Comparison of ENCODE assay signal across 17 cellular contexts in genomic region chr4:73801692-73802091, GRCh38. TPM values are rescaled to one million over a fixed set of nuclear protein-coding genes. Genes with fewer than 3 reads are reported as not detected.
DNase-seq lines count a peak whose midpoint lies in the region; ATAC-seq, FAIRE-seq and TF ChIP-seq lines count a peak whose summit lies in the region.
"Had no signal": no experiment of that assay in that cellular context is flagged by ENCODE, and none has a peak within 500 bp of the region (broad histone marks: within the 10 kb centered on the region; RNA-seq: fewer than 3 reads in every experiment).

No MANE protein-coding gene starts in this region.

- ATAC-seq in K562 = no peak
- no peak for ATAC-seq in activated T-cell treated with anti-CD3 and anti-CD28 coated beads, Interleukin-2, amount 50 U/mL, for 4 hours
- ATAC-seq: A549; CD8-positive, alpha-beta T cell; GM12878; HCT116 had no signal

- no peaks in the 10 kb centered on the region for H3K36me3 ChIP-seq in K562 (ENCODE audit: control insufficient read depth, insufficient read depth, low read length)

- no peaks in the 10 kb centered on the region for H3K36me3 Mint-ChIP-seq in activated T-cell treated with anti-CD3 and anti-CD28 coated beads, Interleukin-2, amount 50 U/mL, for 4 hours (ENCODE audit: insufficient read depth)
- H3K36me3 Mint-ChIP-seq: CD14-positive monocyte; CD8-positive, alpha-beta T cell had no signal

- H3K4me1 ChIP-seq in K562 (replicated peaks in 1 of 2; ENCODE audit: control insufficient read depth in 2 of 2, insufficient read depth in 2 of 2, low read length in 2 of 2) = no peaks in the 10 kb centered on the region; a peak in 1 of 5 replicates
- H3K4me1 ChIP-seq: A549, Caco-2 had no signal

- H3K27me3 ChIP-seq in K562 (ENCODE audit: control insufficient read depth in 2 of 2, insufficient read depth in 2 of 2, low read length in 2 of 2) = no peaks in the 10 kb centered on the region

- no TSS peak for BruUV-seq in K562 (replicated peaks; lab: Mats Ljungman, UMichigan)

- CTCF ChIA-PET in K562 (lab: Yijun Ruan, JAX; ENCODE audit: low intra/inter-chr PET ratio) = no interaction called here

- no peak overlapping the region for H2AFZ ChIP-seq in K562 (ENCODE audit: low read depth, low read length)
- H2AFZ ChIP-seq: GM23248 had no signal

- H3K27me3 Mint-ChIP-seq in activated T-cell treated with anti-CD3 and anti-CD28 coated beads, Interleukin-2, amount 50 U/mL, for 4 hours (ENCODE audit: low read depth) = no peaks in the 10 kb centered on the region

- H3K27ac ChIP-seq in K562 (ENCODE audit: extremely low read depth, low read depth, low read length) = no peak overlapping the region
- H3K27ac ChIP-seq: A549, GM23248 had no signal

- FAIRE-seq in K562 (lab: Jason Lieb, UNC) = no peak
- FAIRE-seq: A549, GM12878, GM18507, H54 had no signal

- WGBS in K562 (ENCODE audit: insufficient coverage, low coverage, missing lambda C conversion rate) = 75% methylated on average over 2 of the region's 2 CpGs

- POLR2A ChIA-PET in K562 (lab: Yijun Ruan, JAX) = no interaction called here

- no peak overlapping the region for H3K9ac ChIP-seq in K562 (ENCODE audit: insufficient read depth in 1 of 2, low read depth in 2 of 2, low read length in 2 of 2)
- H3K9ac ChIP-seq: GM23248 had no signal

- DNase-seq in NCI-H82 (lab: John Stamatoyannopoulos, UW) (peak; percentile 5), NCI-H82 treated with DMSO at 0.1 percent for 48 hours (lab: John Stamatoyannopoulos, UW; ENCODE audit: unreplicated experiment) (no peak), NCI-H69 (lab: John Stamatoyannopoulos, UW) (peak; percentile 11), K562 (ENCODE audit: extremely low read depth in 1 of 4, low spot score in 3 of 4) (no peak), HPDE6-E6E7 (ENCODE audit: extremely low spot score) (no peak)
- DNase-seq in activated T-cell treated with anti-CD3 and anti-CD28 coated beads, Interleukin-2, amount 50 U/mL, for 4 hours = no peak
- DNase-seq: Caco-2; CD8-positive, alpha-beta T cell; GM23248 had no signal

- in situ Hi-C loops in K562 (cut with MboI) = no loop called here

- no peak for TF ChIP-seq CTCF in K562 (IDR thresholded peaks at IDR 0.05 in 2 of 3, conservative IDR thresholded peaks at IDR 0.05 in 1 of 3; ENCODE audit: insufficient read depth in 2 of 3, low read depth in 1 of 3, low read length in 3 of 3)

- TF ChIP-seq RAD21 in K562 (CRISPR knock-in tag; conservative IDR thresholded peaks at IDR 0.05 in 1 of 2, IDR thresholded peaks at IDR 0.05 in 1 of 2) = no peak

- no peak overlapping the region for H3K4me2 ChIP-seq in K562 (ENCODE audit: insufficient read depth, low read length)
- H3K4me2 ChIP-seq: A549 had no signal

- H3K4me3 ChIP-seq in K562 = no peak overlapping the region
- H3K4me3 ChIP-seq: A549, GM12878, GM23248 had no signal

- H3K9me3 ChIP-seq in K562 (replicated peaks; ENCODE audit: control insufficient read depth, insufficient read depth, low read depth, low read length) = 0 out of 2 replicates have a peak, but pooled peaks cover 4% of the 10 kb centered on the region
- H3K9me3 ChIP-seq: A549, Caco-2 had no signal

- no peak for TF ChIP-seq EP300 in K562 (IDR thresholded peaks at IDR 0.05; ENCODE audit: low read length)

- no peaks in the 10 kb centered on the region for H3K4me1 Mint-ChIP-seq in activated T-cell treated with anti-CD3 and anti-CD28 coated beads, Interleukin-2, amount 50 U/mL, for 4 hours (ENCODE audit: low read depth)
- H3K4me1 Mint-ChIP-seq: CD14-positive monocyte had no signal

- intact Hi-C loops in K562 (cut with micrococcal nuclease) = loop anchor here (10.0 kb wide), 1 partner anchor 227 kb away; no protein-coding TSS in a partner anchor

- TF ChIP-seq POLR2A in K562 (conservative IDR thresholded peaks at IDR 0.05) = no peak

- no peaks in the 10 kb centered on the region for H3K79me2 ChIP-seq in K562 (ENCODE audit: control insufficient read depth, insufficient read depth, low read length)

- peaks cover 13% of the 10 kb centered on the region for H3K9me3 Mint-ChIP-seq in activated T-cell treated with anti-CD3 and anti-CD28 coated beads, Interleukin-2, amount 50 U/mL, for 4 hours

- H3K9me1 ChIP-seq in K562 (ENCODE audit: control insufficient read depth, insufficient read depth, low read length) = no peaks in the 10 kb centered on the region

- H3K4me3 Mint-ChIP-seq in activated T-cell treated with anti-CD3 and anti-CD28 coated beads, Interleukin-2, amount 50 U/mL, for 4 hours = no peak overlapping the region
- H3K4me3 Mint-ChIP-seq: CD14-positive monocyte; CD8-positive, alpha-beta T cell had no signal

- no peaks in the 10 kb centered on the region for H4K20me1 ChIP-seq in K562 (replicated peaks; ENCODE audit: control insufficient read depth, insufficient read depth, low read length)

TF ChIP-seq in K562, 482 proteins besides CTCF, POLR2A, EP300 and RAD21:
- TF ChIP-seq TAF15 (IDR thresholded peaks at IDR 0.05; ENCODE audit: low read depth, low read length) (no peak), NFIC (IDR thresholded peaks at IDR 0.05) (peak; percentile 85)

RNA-seq across cellular contexts. Expression of gene CXCL6, which starts 34.8 kb away (rescaled TPM):
- not detected in 2 replicates for total RNA-seq in K562 (2011; cell fraction: chromatin; rRNA removed; ENCODE audit: low replicate concordance)
- not detected in 2 replicates for total RNA-seq in K562 (2011; cell fraction: nucleolus; rRNA removed)
- total RNA-seq in K562 (2011; cell fraction: nucleoplasm; rRNA removed) = not detected in 2 replicates
- total RNA-seq in K562 (2014; rRNA removed) (not detected in 2 replicates), K562 (2014; rRNA removed; fragmentation: Illumina TruSeq; extraction: Trizol) (not detected in 2 replicates), K562 (2015; rRNA removed; fragmentation: Illumina TruSeq; extraction: Trizol) (not detected in 2 replicates), K562 (2021) (not detected in 2 replicates)
- polyA plus RNA-seq in K562 (2011; rRNA removed) (not detected in 2 replicates), K562 (2014; fragmentation: Illumina TruSeq; extraction: Trizol) (not detected in 2 replicates), K562 (2014; fragmentation: Nextera tagmentation; extraction: Ambion mirVana) (not detected), K562 (2014; rRNA removed) (not detected in 2 replicates)
- polyA plus RNA-seq in K562 (2011; cell fraction: cytosol; rRNA removed) = not detected in 2 replicates
- not detected in 2 replicates for polyA plus RNA-seq in K562 (2011; cell fraction: nucleus; rRNA removed)
- not detected in 2 replicates for polyA plus RNA-seq in K562 (2012)
- not detected in 2 replicates for polyA minus RNA-seq in K562 (2011; rRNA and poly(A)+ RNA removed)
- polyA minus RNA-seq in K562 (2011; cell fraction: cytosol; rRNA and poly(A)+ RNA removed) = not detected in 2 replicates
- polyA minus RNA-seq in K562 (2011; cell fraction: nucleus; rRNA and poly(A)+ RNA removed) = not detected in 2 replicates
- not detected for total RNA-seq in activated T-cell treated with anti-CD3 and anti-CD28 coated beads, Interleukin-2, amount 50 U/mL, for 4 hours
- total RNA-seq: Caco-2; CD8-positive, alpha-beta T cell; GM12878 had no signal
- polyA plus RNA-seq: CD14-positive monocyte, GM12878 had no signal

RNA-seq across cellular contexts. Expression of gene PF4V1, which starts 51.4 kb away (rescaled TPM):
- total RNA-seq in K562 (2011; cell fraction: chromatin; rRNA removed; ENCODE audit: low replicate concordance) = not detected in 2 replicates
- total RNA-seq in K562 (2011; cell fraction: nucleolus; rRNA removed) = not detected in 2 replicates
- not detected in 2 replicates for total RNA-seq in K562 (2011; cell fraction: nucleoplasm; rRNA removed)
- not detected in 2 replicates for total RNA-seq in K562 (2014; rRNA removed)
- total RNA-seq in K562 (2014; rRNA removed; fragmentation: Illumina TruSeq; extraction: Trizol) = not detected in 2 replicates
- not detected in 2 replicates for total RNA-seq in K562 (2015; rRNA removed; fragmentation: Illumina TruSeq; extraction: Trizol)
- total RNA-seq in K562 (2021) = not detected in 2 replicates
- polyA plus RNA-seq in K562 (2011; rRNA removed) = not detected in 2 replicates
- polyA plus RNA-seq in K562 (2011; cell fraction: cytosol; rRNA removed) = not detected in 2 replicates
- not detected in 2 replicates for polyA plus RNA-seq in K562 (2011; cell fraction: nucleus; rRNA removed)
- not detected in 2 replicates for polyA plus RNA-seq in K562 (2012)
- not detected in 2 replicates for polyA plus RNA-seq in K562 (2014; fragmentation: Illumina TruSeq; extraction: Trizol)
- not detected for polyA plus RNA-seq in K562 (2014; fragmentation: Nextera tagmentation; extraction: Ambion mirVana)
- not detected in 2 replicates for polyA plus RNA-seq in K562 (2014; rRNA removed)
- not detected in 2 replicates for polyA minus RNA-seq in K562 (2011; rRNA and poly(A)+ RNA removed)
- not detected in 2 replicates for polyA minus RNA-seq in K562 (2011; cell fraction: cytosol; rRNA and poly(A)+ RNA removed)
- not detected in 2 replicates for polyA minus RNA-seq in K562 (2011; cell fraction: nucleus; rRNA and poly(A)+ RNA removed)
- total RNA-seq in activated T-cell treated with anti-CD3 and anti-CD28 coated beads, Interleukin-2, amount 50 U/mL, for 4 hours = not detected
- total RNA-seq: Caco-2; CD8-positive, alpha-beta T cell; Daoy; GM12878 had no signal
- polyA plus RNA-seq: A549, BJ, GM12878 had no signal

Comparison
In these comparisons a context has a peak if more than half of its experiments do, and no peak if none do; other contexts are left out.
1. DNase-seq: peak in NCI-H82 (single experiment) and NCI-H69 (single experiment); none in NCI-H82 treated with DMSO at 0.1 percent for 48 hours (single experiment), K562 (0 of 4), HPDE6-E6E7 (single experiment) and activated T-cell treated with anti-CD3 and anti-CD28 coated beads, Interleukin-2, amount 50 U/mL, for 4 hours (single experiment).